Comparison of ENCODE assay signal across 1 cellular context in genomic region chr2:219207254-219207883, GRCh38.
TF ChIP-seq lines count a peak whose summit lies in the region.

No MANE protein-coding gene starts in this region.

TF ChIP-seq in HepG2, 621 proteins besides CTCF, POLR2A, EP300 and RAD21 (continued from another document and continues in another):
- TF ChIP-seq KIAA2018 (CRISPR knock-in tag; IDR thresholded peaks at IDR 0.05; ENCODE audit: borderline replicate concordance) (no peak), MBD4 (IDR thresholded peaks at IDR 0.05; ENCODE audit: borderline replicate concordance, low read length) (no peak), ZNF674 (CRISPR knock-in tag; IDR thresholded peaks at IDR 0.05; ENCODE audit: low read depth) (no peak), BCL3 (CRISPR knock-in tag; IDR thresholded peaks at IDR 0.05) (no peak), ARID2 (CRISPR knock-in tag; IDR thresholded peaks at IDR 0.05; ENCODE audit: borderline replicate concordance) (no peak), SSRP1 (CRISPR knock-in tag; IDR thresholded peaks at IDR 0.05) (peak; percentile 97), ZNF547 (CRISPR knock-in tag; IDR thresholded peaks at IDR 0.05) (no peak), ZNF777 (CRISPR knock-in tag; IDR thresholded peaks at IDR 0.05) (no peak), ZBED4 (CRISPR knock-in tag; IDR thresholded peaks at IDR 0.05; ENCODE audit: borderline replicate concordance) (no peak), ZSCAN29 (CRISPR knock-in tag; conservative IDR thresholded peaks at IDR 0.05) (no peak), CHD4 (IDR thresholded peaks at IDR 0.05; ENCODE audit: borderline replicate concordance, low read length) (no peak), THYN1 (CRISPR knock-in tag; IDR thresholded peaks at IDR 0.05; ENCODE audit: borderline replicate concordance, low read depth) (no peak), ONECUT2 (CRISPR knock-in tag; IDR thresholded peaks at IDR 0.05) (no peak), ZNF382 (CRISPR knock-in tag; IDR thresholded peaks at IDR 0.05; ENCODE audit: borderline replicate concordance) (no peak), RNF219 (CRISPR knock-in tag; IDR thresholded peaks at IDR 0.05) (no peak), ZFP36L2 (CRISPR knock-in tag; IDR thresholded peaks at IDR 0.05) (no peak), ZNF343 (CRISPR knock-in tag; IDR thresholded peaks at IDR 0.05) (peak; percentile 15; the same call in 1 of the 2 replicates), ZBTB8A (CRISPR knock-in tag; IDR thresholded peaks at IDR 0.05; ENCODE audit: borderline replicate concordance, low read depth) (no peak), ZNF124 (CRISPR knock-in tag; IDR thresholded peaks at IDR 0.05) (no peak), KLF9 (CRISPR knock-in tag; IDR thresholded peaks at IDR 0.05; ENCODE audit: low read depth) (no peak; the same call in 1 of the 2 replicates), MEIS2 (CRISPR knock-in tag; IDR thresholded peaks at IDR 0.05) (no peak), ZNF431 (CRISPR knock-in tag; IDR thresholded peaks at IDR 0.05; ENCODE audit: borderline replicate concordance, low read depth) (0 out of 2 replicates have a peak, but pooled peaks have one; percentile 8), NFE2L1 (CRISPR knock-in tag; IDR thresholded peaks at IDR 0.05; ENCODE audit: borderline replicate concordance) (no peak), FOXO4 (CRISPR knock-in tag; conservative IDR thresholded peaks at IDR 0.05) (no peak), ESRRA (CRISPR knock-in tag; IDR thresholded peaks at IDR 0.05; ENCODE audit: low read depth) (no peak), SIX4 (CRISPR knock-in tag; IDR thresholded peaks at IDR 0.05) (no peak), ZNF44 (CRISPR knock-in tag; IDR thresholded peaks at IDR 0.05) (peak; percentile 55; the same call in 1 of the 2 replicates), SMARCC2 (IDR thresholded peaks at IDR 0.05) (no peak), ZNF558 (CRISPR knock-in tag; IDR thresholded peaks at IDR 0.05; ENCODE audit: borderline replicate concordance) (no peak), PRDM15 (CRISPR knock-in tag; IDR thresholded peaks at IDR 0.05) (no peak), KAT2B (IDR thresholded peaks at IDR 0.05; ENCODE audit: borderline replicate concordance, low read depth, low read length) (no peak), STAT6 (CRISPR knock-in tag; IDR thresholded peaks at IDR 0.05; ENCODE audit: borderline replicate concordance) (no peak; the same call in 1 of the 2 replicates), ZNF816 (CRISPR knock-in tag; IDR thresholded peaks at IDR 0.05; ENCODE audit: borderline replicate concordance) (no peak; the same call in 1 of the 2 replicates), MTA3 (CRISPR knock-in tag; IDR thresholded peaks at IDR 0.05) (no peak), ZNF17 (CRISPR knock-in tag; IDR thresholded peaks at IDR 0.05) (no peak), ZBTB7B (CRISPR knock-in tag; IDR thresholded peaks at IDR 0.05) (peak; percentile 16; the same call in 1 of the 2 replicates), MAFK (conservative IDR thresholded peaks at IDR 0.05 in 1 of 2, IDR thresholded peaks at IDR 0.05 in 1 of 2; ENCODE audit: low read length in 2 of 2) (no peak)
